Comparison of ENCODE assay signal across 27 cellular contexts in genomic region chr2:219607931-219608330, GRCh38. TPM values are rescaled to one million over a fixed set of nuclear protein-coding genes. Genes with fewer than 3 reads are reported as not detected.
"Had no signal": no experiment of that assay in that cellular context is flagged by ENCODE, and none has a peak within 500 bp of the region (broad histone marks: within the 10 kb centered on the region; RNA-seq: fewer than 3 reads in every experiment).

No MANE protein-coding gene starts in this region.

- H3K4me3 Mint-ChIP-seq: immature natural killer cell; memory B cell; naive thymus-derived CD8-positive, alpha-beta T cell; nephron; neural crest cell; stimulated activated effector memory CD8-positive, alpha-beta T cell treated with anti-CD3 and anti-CD28 coated beads, Interleukin-12 subunit alpha, Interleukin-12 subunit beta, amount 100 ng/mL, for 72 hours; stimulated activated naive CD8-positive, alpha-beta T cell treated with anti-CD3 and anti-CD28 coated beads, Interleukin-15, amount 100 ng/mL, for 72 hours had no signal

- H3K4me3 ChIP-seq: heart left ventricle, left lung, right atrium auricular region, skin epidermis, thyroid gland, upper lobe of right lung had no signal

- H3K9me3 Mint-ChIP-seq: immature natural killer cell; memory B cell; naive thymus-derived CD8-positive, alpha-beta T cell; nephron; neural crest cell; stimulated activated effector memory CD8-positive, alpha-beta T cell treated with anti-CD3 and anti-CD28 coated beads, Interleukin-12 subunit alpha, Interleukin-12 subunit beta, amount 100 ng/mL, for 72 hours; stimulated activated naive CD8-positive, alpha-beta T cell treated with anti-CD3 and anti-CD28 coated beads, Interleukin-15, amount 100 ng/mL, for 72 hours had no signal

- H3K27ac Mint-ChIP-seq: memory B cell; nephron; progenitor cell of endocrine pancreas; stimulated activated effector memory CD8-positive, alpha-beta T cell treated with anti-CD3 and anti-CD28 coated beads, Interleukin-12 subunit alpha, Interleukin-12 subunit beta, amount 100 ng/mL, for 72 hours had no signal

- ATAC-seq: left colon; left lung; naive thymus-derived CD8-positive, alpha-beta T cell; sciatic nerve; stimulated activated effector memory CD8-positive, alpha-beta T cell treated with anti-CD3 and anti-CD28 coated beads, Interleukin-12 subunit alpha, Interleukin-12 subunit beta, amount 100 ng/mL, for 72 hours; upper lobe of right lung had no signal

- DNase-seq: heart left ventricle; hypothalamus; immature natural killer cell; kidney; left colon; left lung; naive thymus-derived CD8-positive, alpha-beta T cell; occipital lobe; stimulated activated CD4-positive, alpha-beta T cell treated with anti-CD3 and anti-CD28 coated beads, Interleukin-4, amount 100 ng/mL, for 24 hours; stimulated activated naive CD4-positive, alpha-beta T cell treated with Interleukin-2 at 50 U/mL for 16 hours; stimulated activated naive CD8-positive, alpha-beta T cell treated with anti-CD3 and anti-CD28 coated beads, Interleukin-15, amount 100 ng/mL, for 72 hours; substantia nigra; thyroid gland; trophoblast cell; upper lobe of right lung had no signal

- H3K4me1 ChIP-seq: thyroid gland, upper lobe of right lung had no signal

- H3K4me1 Mint-ChIP-seq: neural crest cell had no signal

- H3K27me3 ChIP-seq: heart left ventricle, left lung, neutrophil, right atrium auricular region, thyroid gland, upper lobe of right lung had no signal

- H3K27me3 Mint-ChIP-seq: memory B cell; naive thymus-derived CD8-positive, alpha-beta T cell; progenitor cell of endocrine pancreas; stimulated activated naive CD8-positive, alpha-beta T cell treated with anti-CD3 and anti-CD28 coated beads, Interleukin-15, amount 100 ng/mL, for 72 hours had no signal

- H3K9me3 ChIP-seq: heart left ventricle, left lung, neutrophil, right atrium auricular region, thyroid gland, upper lobe of right lung had no signal

- H3K27ac ChIP-seq: left lung, neutrophil, skin epidermis, thyroid gland, upper lobe of right lung had no signal

RNA-seq across cellular contexts. Expression of gene SLC4A3, which starts 19.5 kb away (rescaled TPM):
- polyA plus RNA-seq: naive thymus-derived CD8-positive, alpha-beta T cell had no signal

RNA-seq across cellular contexts. Expression of gene INHA, which starts 35.8 kb away (rescaled TPM):
- total RNA-seq: left colon; lung microvascular endothelial cell; naive thymus-derived CD8-positive, alpha-beta T cell; neural crest cell; occipital lobe; pulmonary artery endothelial cell; temporal lobe had no signal
- polyA plus RNA-seq: immature natural killer cell; naive thymus-derived CD8-positive, alpha-beta T cell had no signal

RNA-seq across cellular contexts. Expression of gene OBSL1, which starts 36.6 kb away (rescaled TPM):
- polyA plus RNA-seq: naive thymus-derived CD8-positive, alpha-beta T cell had no signal
